Comparison of ENCODE assay signal across 39 cellular contexts in genomic region chr2:11633923-11634478, GRCh38. TPM values are rescaled to one million over a fixed set of nuclear protein-coding genes. Genes with fewer than 3 reads are reported as not detected.
"Had no signal": no experiment of that assay in that cellular context is flagged by ENCODE, and none has a peak within 500 bp of the region (broad histone marks: within the 10 kb centered on the region; RNA-seq: fewer than 3 reads in every experiment).

No MANE protein-coding gene starts in this region.

- H3K27ac ChIP-seq: adrenal gland, body of pancreas, cardiac muscle cell, colonic mucosa, dorsolateral prefrontal cortex, esophagus muscularis mucosa, foreskin keratinocyte, gastrocnemius medialis, WERI-Rb-1 had no signal

- H3K9me3 ChIP-seq: adrenal gland, body of pancreas, colonic mucosa, esophagus muscularis mucosa, gastrocnemius medialis had no signal

- H3K4me3 Mint-ChIP-seq: activated B cell treated with CpG ODN at 0.5 μM for 24 hours; activated CD8-positive, alpha-beta memory T cell treated with anti-CD3 and anti-CD28 coated beads, Interleukin-2, amount 10 ng/mL, durations not matched to agents 7 days and 5 days; activated CD8-positive, alpha-beta T cell treated with anti-CD3 and anti-CD28 coated beads, Interleukin-2, amount 10 ng/mL, durations not matched to agents 7 days and 5 days; activated naive CD4-positive, alpha-beta T cell treated with anti-CD3 and anti-CD28 coated beads for 36 hours; activated naive CD4-positive, alpha-beta T cell treated with anti-CD3 and anti-CD28 coated beads, Interleukin-2, amount 50 U/mL, for 24 hours; activated naive CD8-positive, alpha-beta T cell treated with anti-CD3 and anti-CD28 coated beads for 36 hours; activated naive CD8-positive, alpha-beta T cell treated with anti-CD3 and anti-CD28 coated beads, Interleukin-2, amount 50 U/mL, for 24 hours; activated T-helper 1 cell treated with anti-CD3 and anti-CD28 coated beads, Interleukin-12 subunit alpha, Interleukin-12 subunit beta, Interleukin-2, Interleukin-4 antibody, amounts not matched to agents 30 ng/mL and 10 ng/mL and 1 ng/mL, durations not matched to agents 14 hours and 24 hours and 36 hours; endodermal cell; T-helper 17 cell; T-helper 2 cell treated with Interferon-gamma antibody and Interleukin-4, amounts not matched to agents 5 μg/mL and 100 μg/mL, for 36 hours had no signal

- H3K4me3 ChIP-seq: adrenal gland, body of pancreas, cardiac muscle cell, colonic mucosa, dorsolateral prefrontal cortex, esophagus muscularis mucosa, gastrocnemius medialis had no signal

- DNase-seq: activated B cell treated with CpG ODN at 0.5 μM for 24 hours; activated CD4-positive, alpha-beta T cell treated with anti-CD3 and anti-CD28 coated beads for 48 hours; activated CD4-positive, alpha-beta T cell treated with anti-CD3 and anti-CD28 coated beads, Interleukin-2, amount 50 U/mL, for 1 hour; activated CD4-positive, alpha-beta T cell treated with anti-CD3 and anti-CD28 coated beads, Interleukin-2, amount 50 U/mL, for 48 hours; activated CD8-positive, alpha-beta memory T cell treated with anti-CD3 and anti-CD28 coated beads, Interleukin-2, amount 10 ng/mL, durations not matched to agents 7 days and 5 days; activated CD8-positive, alpha-beta memory T cell treated with anti-CD3 and anti-CD28 coated beads, Interleukin-2, amount 50 U/mL, for 4 hours; activated CD8-positive, alpha-beta T cell treated with anti-CD3 and anti-CD28 coated beads, Interleukin-2, amount 10 ng/mL, durations not matched to agents 7 days and 5 days; activated effector memory CD4-positive, alpha-beta T cell treated with anti-CD3 and anti-CD28 coated beads, Interleukin-2, amount 50 U/mL, for 16 hours; activated naive CD4-positive, alpha-beta T cell treated with anti-CD3 and anti-CD28 coated beads for 36 hours; activated naive CD8-positive, alpha-beta T cell treated with anti-CD3 and anti-CD28 coated beads for 36 hours; activated naive CD8-positive, alpha-beta T cell treated with anti-CD3 and anti-CD28 coated beads, Interleukin-2, amount 50 U/mL, for 24 hours; activated T-cell treated with anti-CD3 and anti-CD28 coated beads, Interleukin-2, amount 50 U/mL, for 1 hour; activated T-cell treated with anti-CD3 and anti-CD28 coated beads, Interleukin-2, amount 50 U/mL, for 48 hours; adrenal gland; amygdala; aorta; body of pancreas; central memory CD4-positive, alpha-beta T cell; cerebellar nuclear complex; colonic mucosa; dorsolateral prefrontal cortex; effector memory CD4-positive, alpha-beta T cell; endodermal cell; erythroblast; foreskin keratinocyte; gastrocnemius medialis; glutamatergic neuron; T-helper 1 cell; T-helper 17 cell; T1000; WERI-Rb-1 had no signal

- ATAC-seq: activated CD4-positive, CD25-positive, alpha-beta regulatory T cell treated with anti-CD3 and anti-CD28 coated beads, Interleukin-2, amount 50 U/mL, for 24 hours; activated CD8-positive, alpha-beta memory T cell treated with anti-CD3 and anti-CD28 coated beads, Interleukin-2, amount 10 ng/mL, durations not matched to agents 7 days and 5 days; activated CD8-positive, alpha-beta T cell treated with anti-CD3 and anti-CD28 coated beads, Interleukin-2, amount 10 ng/mL, durations not matched to agents 7 days and 5 days; activated naive CD8-positive, alpha-beta T cell treated with anti-CD3 and anti-CD28 coated beads, Interleukin-2, amount 50 U/mL, for 24 hours; body of pancreas; foreskin keratinocyte; gastrocnemius medialis; T-helper 17 cell had no signal

- H3K27ac Mint-ChIP-seq: activated B cell treated with CpG ODN at 0.5 μM for 24 hours; activated CD8-positive, alpha-beta memory T cell treated with anti-CD3 and anti-CD28 coated beads, Interleukin-2, amount 10 ng/mL, durations not matched to agents 7 days and 5 days; activated CD8-positive, alpha-beta T cell treated with anti-CD3 and anti-CD28 coated beads, Interleukin-2, amount 10 ng/mL, durations not matched to agents 7 days and 5 days; activated naive CD4-positive, alpha-beta T cell treated with anti-CD3 and anti-CD28 coated beads for 36 hours; activated naive CD4-positive, alpha-beta T cell treated with anti-CD3 and anti-CD28 coated beads, Interleukin-2, amount 50 U/mL, for 24 hours; activated naive CD8-positive, alpha-beta T cell treated with anti-CD3 and anti-CD28 coated beads for 36 hours; activated naive CD8-positive, alpha-beta T cell treated with anti-CD3 and anti-CD28 coated beads, Interleukin-2, amount 50 U/mL, for 24 hours; activated T-helper 1 cell treated with anti-CD3 and anti-CD28 coated beads, Interleukin-12 subunit alpha, Interleukin-12 subunit beta, Interleukin-2, Interleukin-4 antibody, amounts not matched to agents 30 ng/mL and 10 ng/mL and 1 ng/mL, durations not matched to agents 14 hours and 24 hours and 36 hours; activated T-helper 2 cell treated with anti-CD3 and anti-CD28 coated beads, Interferon-gamma antibody, Interleukin-2, Interleukin-4, amounts not matched to agents 10 μg/mL and 5 μg/mL and 100 μg/mL, durations not matched to agents 14 hours and 24 hours and 36 hours; endodermal cell; T-helper 17 cell; T-helper 2 cell treated with Interferon-gamma antibody and Interleukin-4, amounts not matched to agents 5 μg/mL and 100 μg/mL, for 36 hours had no signal

- H3K4me1 Mint-ChIP-seq: activated B cell treated with CpG ODN at 0.5 μM for 24 hours; activated CD8-positive, alpha-beta memory T cell treated with anti-CD3 and anti-CD28 coated beads, Interleukin-2, amount 10 ng/mL, durations not matched to agents 7 days and 5 days; activated naive CD4-positive, alpha-beta T cell treated with anti-CD3 and anti-CD28 coated beads, Interleukin-2, amount 50 U/mL, for 24 hours; activated naive CD8-positive, alpha-beta T cell treated with anti-CD3 and anti-CD28 coated beads for 36 hours; activated naive CD8-positive, alpha-beta T cell treated with anti-CD3 and anti-CD28 coated beads, Interleukin-2, amount 50 U/mL, for 24 hours; endodermal cell had no signal

- H3K4me1 ChIP-seq: adrenal gland, body of pancreas, colonic mucosa, foreskin keratinocyte had no signal

- H3K36me3 ChIP-seq: adrenal gland, colonic mucosa, gastrocnemius medialis had no signal

- H3K27me3 ChIP-seq: adrenal gland, body of pancreas, cardiac muscle cell, colonic mucosa, dorsolateral prefrontal cortex, esophagus muscularis mucosa, gastrocnemius medialis had no signal

- H3K27me3 Mint-ChIP-seq: activated CD8-positive, alpha-beta memory T cell treated with anti-CD3 and anti-CD28 coated beads, Interleukin-2, amount 10 ng/mL, durations not matched to agents 7 days and 5 days; activated naive CD4-positive, alpha-beta T cell treated with anti-CD3 and anti-CD28 coated beads, Interleukin-2, amount 50 U/mL, for 24 hours; activated naive CD8-positive, alpha-beta T cell treated with anti-CD3 and anti-CD28 coated beads, Interleukin-2, amount 50 U/mL, for 24 hours had no signal

- H3K36me3 Mint-ChIP-seq: activated CD8-positive, alpha-beta memory T cell treated with anti-CD3 and anti-CD28 coated beads, Interleukin-2, amount 10 ng/mL, durations not matched to agents 7 days and 5 days; activated naive CD4-positive, alpha-beta T cell treated with anti-CD3 and anti-CD28 coated beads, Interleukin-2, amount 50 U/mL, for 24 hours; activated naive CD8-positive, alpha-beta T cell treated with anti-CD3 and anti-CD28 coated beads for 36 hours had no signal

- H3K9me3 Mint-ChIP-seq: activated B cell treated with CpG ODN at 0.5 μM for 24 hours; activated naive CD4-positive, alpha-beta T cell treated with anti-CD3 and anti-CD28 coated beads for 36 hours; activated naive CD4-positive, alpha-beta T cell treated with anti-CD3 and anti-CD28 coated beads, Interleukin-2, amount 50 U/mL, for 24 hours; activated naive CD8-positive, alpha-beta T cell treated with anti-CD3 and anti-CD28 coated beads for 36 hours; activated naive CD8-positive, alpha-beta T cell treated with anti-CD3 and anti-CD28 coated beads, Interleukin-2, amount 50 U/mL, for 24 hours; activated T-helper 1 cell treated with anti-CD3 and anti-CD28 coated beads, Interleukin-12 subunit alpha, Interleukin-12 subunit beta, Interleukin-2, Interleukin-4 antibody, amounts not matched to agents 30 ng/mL and 10 ng/mL and 1 ng/mL, durations not matched to agents 14 hours and 24 hours and 36 hours; activated T-helper 2 cell treated with anti-CD3 and anti-CD28 coated beads, Interferon-gamma antibody, Interleukin-2, Interleukin-4, amounts not matched to agents 10 μg/mL and 5 μg/mL and 100 μg/mL, durations not matched to agents 14 hours and 24 hours and 36 hours; endodermal cell; T-helper 2 cell treated with Interferon-gamma antibody and Interleukin-4, amounts not matched to agents 5 μg/mL and 100 μg/mL, for 36 hours had no signal

RNA-seq across cellular contexts. Expression of gene NTSR2, which starts 36.0 kb away (rescaled TPM):
- total RNA-seq: activated B cell treated with CpG ODN at 0.5 μM for 24 hours; activated CD8-positive, alpha-beta memory T cell treated with anti-CD3 and anti-CD28 coated beads for 36 hours; activated CD8-positive, alpha-beta memory T cell treated with anti-CD3 and anti-CD28 coated beads, Interleukin-2, amount 10 ng/mL, durations not matched to agents 7 days and 5 days; activated CD8-positive, alpha-beta T cell treated with anti-CD3 and anti-CD28 coated beads, Interleukin-2, amount 10 ng/mL, durations not matched to agents 7 days and 5 days; activated naive CD4-positive, alpha-beta T cell treated with anti-CD3 and anti-CD28 coated beads for 36 hours; activated naive CD8-positive, alpha-beta T cell treated with anti-CD3 and anti-CD28 coated beads for 36 hours; activated T-helper 1 cell treated with anti-CD3 and anti-CD28 coated beads, Interleukin-12 subunit alpha, Interleukin-12 subunit beta, Interleukin-2, Interleukin-4 antibody, amounts not matched to agents 30 ng/mL and 10 ng/mL and 1 ng/mL, durations not matched to agents 14 hours and 24 hours and 36 hours; activated T-helper 2 cell treated with anti-CD3 and anti-CD28 coated beads, Interferon-gamma antibody, Interleukin-2, Interleukin-4, amounts not matched to agents 10 μg/mL and 5 μg/mL and 100 μg/mL, durations not matched to agents 14 hours and 24 hours and 36 hours; aorta; body of pancreas; cardiac muscle cell; colonic mucosa; endodermal cell; esophagus muscularis mucosa; foreskin keratinocyte; T-helper 17 cell had no signal
- polyA plus RNA-seq: aorta, cardiac muscle cell, foreskin keratinocyte had no signal
